21 cellular contexts compared by ENCODE assay signal in the genomic region with DNA sequence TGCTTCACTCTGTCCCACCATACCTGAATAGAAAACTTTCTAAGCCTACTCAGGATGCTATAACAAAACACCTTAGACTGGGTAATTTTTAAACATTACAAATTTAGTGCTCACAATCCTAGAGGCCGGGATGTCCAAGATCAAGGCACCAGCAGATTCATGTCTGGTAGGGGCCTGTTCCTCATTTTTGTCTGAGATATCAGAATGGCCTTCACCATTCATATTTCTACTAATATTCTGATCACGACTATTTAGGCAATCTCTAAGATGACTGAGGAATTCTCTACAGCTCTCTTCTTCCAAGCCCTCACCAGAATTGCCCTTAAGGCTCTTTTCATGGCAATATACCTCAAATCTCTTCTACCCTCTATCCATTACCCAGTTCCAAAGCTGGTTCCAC.
"Had no signal": no experiment of that assay in that cellular context is flagged by ENCODE, and none has a peak within 500 bp of the region (broad histone marks: within the 10 kb centered on the region; RNA-seq: fewer than 3 reads in every experiment).

No MANE protein-coding gene starts in this region.

- H3K27ac ChIP-seq: coronary artery, dorsolateral prefrontal cortex, esophagus squamous epithelium, gastrocnemius medialis, heart right ventricle, left lung, lower lobe of right lung had no signal

- H3K4me1 ChIP-seq: esophagus squamous epithelium, gastrocnemius medialis, heart right ventricle, left lung, lower lobe of right lung had no signal

- H3K27me3 ChIP-seq: esophagus squamous epithelium, gastrocnemius medialis had no signal

- H3K9me3 ChIP-seq: esophagus squamous epithelium, gastrocnemius medialis, heart right ventricle, left lung, lower lobe of right lung, mucosa of descending colon had no signal

- H3K4me3 ChIP-seq: coronary artery, dorsolateral prefrontal cortex, esophagus squamous epithelium, gastrocnemius medialis, heart right ventricle, left lung, lower lobe of right lung, mucosa of descending colon had no signal

- FAIRE-seq: endothelial cell of umbilical vein, islet of Langerhans had no signal

- ATAC-seq: esophagus mucosa, gastrocnemius medialis, heart right ventricle, left cardiac atrium, left lung, left ventricle myocardium superior, lower lobe of right lung, mucosa of descending colon had no signal

- H3K36me3 ChIP-seq: esophagus squamous epithelium, gastrocnemius medialis, heart right ventricle, left lung, lower lobe of right lung had no signal

- DNase-seq: dermis blood vessel endothelial cell; dorsolateral prefrontal cortex; effector CD4-positive, alpha-beta T cell; effector memory CD4-positive, alpha-beta T cell; erythroblast; esophagus squamous epithelium; gastrocnemius medialis; glutamatergic neuron; head of caudate nucleus; heart right ventricle; hippocampal formation; left cardiac atrium; left lung; left ventricle myocardium superior; lower lobe of right lung; mesenchymal stem cell; mucosa of descending colon had no signal
